21 cellular contexts compared by ENCODE assay signal in genomic region chr11:125609545-125609944, GRCh38.
"Had no signal": no experiment of that assay in that cellular context is flagged by ENCODE, and none has a peak within 500 bp of the region (broad histone marks: within the 10 kb centered on the region; RNA-seq: fewer than 3 reads in every experiment).

No MANE protein-coding gene starts in this region.

- H3K27ac ChIP-seq: foreskin keratinocyte, neutrophil, sigmoid colon, skin epidermis, stomach, thoracic aorta, transverse colon had no signal

- H3K27me3 ChIP-seq: foreskin keratinocyte, neutrophil, sigmoid colon, stomach, transverse colon had no signal

- H3K9me3 ChIP-seq: neutrophil, sigmoid colon, stomach, thoracic aorta, transverse colon had no signal

- DNase-seq: erythroblast; foreskin keratinocyte; immature natural killer cell; left cardiac atrium; left ventricle myocardium superior; mesendoderm; naive B cell; posterior cingulate gyrus; sigmoid colon; stimulated activated naive CD4-positive, alpha-beta T cell; stomach; substantia nigra; transverse colon had no signal

- FAIRE-seq: colon, endothelial cell of umbilical vein, keratinocyte had no signal

- H3K27ac Mint-ChIP-seq: dendritic cell treated with granulocyte-macrophage colony-stimulating factor and Interleukin-4, amounts not matched to agents 40 ng/mL and 50 ng/mL, for 4 days had no signal

- ATAC-seq: foreskin keratinocyte, left cardiac atrium, left ventricle myocardium superior had no signal

- H3K4me3 ChIP-seq: lung, sigmoid colon, skin epidermis, stomach, thoracic aorta, transverse colon had no signal

- H3K27me3 Mint-ChIP-seq: dendritic cell treated with granulocyte-macrophage colony-stimulating factor and Interleukin-4, amounts not matched to agents 40 ng/mL and 50 ng/mL, for 4 days; naive B cell had no signal

- H3K9me3 Mint-ChIP-seq: dendritic cell treated with granulocyte-macrophage colony-stimulating factor and Interleukin-4, amounts not matched to agents 40 ng/mL and 50 ng/mL, for 4 days; immature natural killer cell; naive B cell had no signal

- H3K4me1 Mint-ChIP-seq: immature natural killer cell had no signal

- H3K4me1 ChIP-seq: foreskin keratinocyte, sigmoid colon, stomach, transverse colon had no signal

- H3K4me3 Mint-ChIP-seq: dendritic cell treated with granulocyte-macrophage colony-stimulating factor and Interleukin-4, amounts not matched to agents 40 ng/mL and 50 ng/mL, for 4 days; immature natural killer cell; naive B cell had no signal
